In the genomic region with DNA sequence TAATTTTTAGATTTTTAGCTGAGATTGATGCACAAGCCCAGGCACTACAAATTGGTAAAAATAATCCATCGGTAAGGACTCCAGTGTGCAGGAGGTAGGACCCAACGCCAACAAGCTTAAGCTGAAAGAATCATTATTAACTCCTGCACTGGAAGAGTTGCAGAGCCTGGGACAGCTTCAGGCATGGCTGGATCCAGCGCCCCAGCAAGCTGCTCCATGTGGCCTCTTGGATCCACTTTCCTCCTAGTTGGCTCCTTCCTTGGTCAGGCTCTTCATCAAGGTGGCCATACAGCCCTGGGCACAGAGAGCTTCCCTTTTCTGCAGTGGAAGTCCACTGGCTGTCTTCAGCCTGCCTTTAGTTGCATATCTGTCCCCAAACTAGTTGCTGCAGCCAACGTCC, we compare ENCODE assay signal across 8 cellular contexts.
"Had no signal": no experiment of that assay in that cellular context is flagged by ENCODE, and none has a peak within 500 bp of the region (broad histone marks: within the 10 kb centered on the region; RNA-seq: fewer than 3 reads in every experiment).

No MANE protein-coding gene starts in this region.

- H3K4me3 ChIP-seq: GM23338, K562 had no signal

- H3K4me1 Mint-ChIP-seq: GM23338 had no signal

- H2AFZ ChIP-seq: GM23338 had no signal

- H3K27ac ChIP-seq: HL-60 had no signal

- DNase-seq: H9, HCEC 1CT, IMR-90 had no signal

- FAIRE-seq: H1, H54, K562 had no signal

- H3K4me3 Mint-ChIP-seq: GM23338, H9 had no signal

- H3K27ac Mint-ChIP-seq: GM23338, H9 had no signal

- H3K4me2 ChIP-seq: GM23338 had no signal

- ATAC-seq: GM23338, K562 had no signal
